In genomic region chrX:147916375-147916968, GRCh38 we compare ENCODE assay signal across 16 cellular contexts. TPM values are rescaled to one million over a fixed set of nuclear protein-coding genes. Genes with fewer than 3 reads are reported as not detected.
A peak's percentile ranks its signal among the peaks of the same experiment; 100 is the strongest.
DNase-seq lines count a peak whose midpoint lies in the region; ATAC-seq and TF ChIP-seq lines count a peak whose summit lies in the region.
"Had no signal": no experiment of that assay in that cellular context is flagged by ENCODE, and none has a peak within 500 bp of the region (broad histone marks: within the 10 kb centered on the region; RNA-seq: fewer than 3 reads in every experiment).

No MANE protein-coding gene starts in this region.

- H3K79me2 ChIP-seq in Karpas-422 (ENCODE audit: low read length) (peaks cover 93% of the 10 kb centered on the region), OCI-LY7 (ENCODE audit: insufficient read depth, low read depth, low read length) (peaks cover 89% of the 10 kb centered on the region)

- H3K4me2 ChIP-seq in Karpas-422 (ENCODE audit: low read depth, low read length, poor library complexity, severe bottlenecking) (peak overlapping the region; percentile 10), OCI-LY7 (ENCODE audit: low read length) (no peak overlapping the region)

- H4K20me1 ChIP-seq in Karpas-422 (ENCODE audit: insufficient read depth, low read depth, low read length) (no peaks in the 10 kb centered on the region), OCI-LY7 (ENCODE audit: insufficient read depth, low read length) (peaks cover 40% of the 10 kb centered on the region)

- peak overlapping the region; percentile 90 for H3K27ac Mint-ChIP-seq in activated naive CD4-positive, alpha-beta T cell treated with anti-CD3 and anti-CD28 coated beads for 36 hours
- H3K27ac Mint-ChIP-seq in endodermal cell, result peak overlapping the region; percentile 47
- peak overlapping the region; percentile 85 for H3K27ac Mint-ChIP-seq in stimulated activated effector memory CD8-positive, alpha-beta T cell treated with anti-CD3 and anti-CD28 coated beads, Interleukin-12 subunit alpha, Interleukin-12 subunit beta, amount 100 ng/mL, for 72 hours

- intact Hi-C loops in activated naive CD4-positive, alpha-beta T cell treated with anti-CD3 and anti-CD28 coated beads for 36 hours (cut with micrococcal nuclease), result loop anchor here (10.0 kb wide), 3 partner anchors 368 to 1368 kb away; no protein-coding TSS in a partner anchor
- intact Hi-C loops in OCI-LY7 (cut with micrococcal nuclease; ENCODE audit: unreplicated experiment), result no loop called here

- no peak overlapping the region for H3K27ac ChIP-seq in Karpas-422 (ENCODE audit: low read length)
- H3K27ac ChIP-seq in endodermal cell (ENCODE audit: low read depth, low read length), result no peak overlapping the region
- no peak overlapping the region for H3K27ac ChIP-seq in OCI-LY7 (ENCODE audit: low read depth, low read length, poor library complexity, severe bottlenecking)
- H3K27ac ChIP-seq: HL-60, stomach had no signal

- H3K4me3 ChIP-seq in Karpas-422 (ENCODE audit: low read length) (no peak overlapping the region), endodermal cell (ENCODE audit: low read length) (peak overlapping the region; percentile 88), OCI-LY7 (ENCODE audit: low read depth, low read length, poor library complexity, severe bottlenecking) (no peak overlapping the region)
- H3K4me3 ChIP-seq: stomach had no signal

- no peak overlapping the region for H3K4me3 Mint-ChIP-seq in activated naive CD4-positive, alpha-beta T cell treated with anti-CD3 and anti-CD28 coated beads for 36 hours
- H3K4me3 Mint-ChIP-seq in endodermal cell, result no peak overlapping the region
- peak overlapping the region; percentile 65 for H3K4me3 Mint-ChIP-seq in stimulated activated effector memory CD8-positive, alpha-beta T cell treated with anti-CD3 and anti-CD28 coated beads, Interleukin-12 subunit alpha, Interleukin-12 subunit beta, amount 100 ng/mL, for 72 hours

- 76% methylated on average over 4 of the region's 6 CpGs; no CpG with 5 or more reads in 1 of the 2 experiments for WGBS in endodermal cell (ENCODE audit: insufficient coverage in 1 of 2, insufficient read length in 1 of 2), 2 experiments

- H3K36me3 Mint-ChIP-seq in activated naive CD4-positive, alpha-beta T cell treated with anti-CD3 and anti-CD28 coated beads for 36 hours (ENCODE audit: low read depth), result no peaks in the 10 kb centered on the region
- H3K36me3 Mint-ChIP-seq in endodermal cell (ENCODE audit: low read depth), result no peaks in the 10 kb centered on the region
- peaks cover 9% of the 10 kb centered on the region for H3K36me3 Mint-ChIP-seq in stimulated activated effector memory CD8-positive, alpha-beta T cell treated with anti-CD3 and anti-CD28 coated beads, Interleukin-12 subunit alpha, Interleukin-12 subunit beta, amount 100 ng/mL, for 72 hours

- no peak overlapping the region for H2AFZ ChIP-seq in Karpas-422 (ENCODE audit: low read length)
- no peak overlapping the region for H2AFZ ChIP-seq in OCI-LY7 (ENCODE audit: low read length)

- POLR2A ChIA-PET in OCI-LY7 (lab: Charles Lee), result interaction anchor here (0.7 kb wide), 2 partner anchors 19 to 622 kb away, joined by 3 read pairs; no protein-coding TSS in a partner anchor

- no peaks in the 10 kb centered on the region for H3K36me3 ChIP-seq in Karpas-422 (ENCODE audit: insufficient read depth, low read length)
- no peaks in the 10 kb centered on the region for H3K36me3 ChIP-seq in endodermal cell (ENCODE audit: control insufficient read depth, insufficient read depth, low read length)
- peaks cover 11% of the 10 kb centered on the region; the same call in 1 of the 2 replicates for H3K36me3 ChIP-seq in OCI-LY7 (ENCODE audit: insufficient read depth, low read length)
- H3K36me3 ChIP-seq: stomach had no signal

- peaks cover 53% of the 10 kb centered on the region for H3K4me1 ChIP-seq in Karpas-422 (ENCODE audit: low read length)
- H3K4me1 ChIP-seq in endodermal cell (ENCODE audit: control insufficient read depth, insufficient read depth, low read length), result no peaks in the 10 kb centered on the region
- peaks cover 24% of the 10 kb centered on the region for H3K4me1 ChIP-seq in OCI-LY7 (ENCODE audit: insufficient read depth, low read length, poor library complexity, severe bottlenecking)

- TF ChIP-seq CTCF in endodermal cell (conservative IDR thresholded peaks at IDR 0.05) (no peak), omental fat pad (IDR thresholded peaks at IDR 0.05) (no peak), OCI-LY7 (conservative IDR thresholded peaks at IDR 0.05; ENCODE audit: low read length) (no peak)

- H3K9ac ChIP-seq in Karpas-422 (ENCODE audit: low read length), result no peak overlapping the region
- H3K9ac ChIP-seq in endodermal cell (ENCODE audit: extremely low read depth, low read length, poor library complexity, severe bottlenecking), result no peak overlapping the region

- H3K9me2 ChIP-seq in Karpas-422 (replicated peaks; ENCODE audit: insufficient read depth, low read length) (no peaks in the 10 kb centered on the region), OCI-LY7 (ENCODE audit: insufficient read depth, low read length) (no peaks in the 10 kb centered on the region)

- CTCF ChIA-PET in activated naive CD4-positive, alpha-beta T cell treated with anti-CD3 and anti-CD28 coated beads for 36 hours (lab: Charles Lee), result no interaction called here
- CTCF ChIA-PET in OCI-LY7 (lab: Charles Lee; ENCODE audit: unreplicated experiment), result no interaction called here

- ATAC-seq in stimulated activated effector memory CD8-positive, alpha-beta T cell treated with anti-CD3 and anti-CD28 coated beads, Interleukin-12 subunit alpha, Interleukin-12 subunit beta, amount 100 ng/mL, for 72 hours, result no peak
- ATAC-seq in omental fat pad (ENCODE audit: low FRiP score), result no peak
- ATAC-seq: Panc1, right cardiac atrium had no signal

- no peaks in the 10 kb centered on the region for H3K9me3 ChIP-seq in Karpas-422 (ENCODE audit: low read length)
- H3K9me3 ChIP-seq in endodermal cell (ENCODE audit: control insufficient read depth, low read length), result no peaks in the 10 kb centered on the region
- H3K9me3 ChIP-seq in OCI-LY7 (ENCODE audit: low read length), result no peaks in the 10 kb centered on the region
- H3K9me3 ChIP-seq: stomach had no signal

- H3K27me3 Mint-ChIP-seq in activated naive CD4-positive, alpha-beta T cell treated with anti-CD3 and anti-CD28 coated beads for 36 hours (ENCODE audit: low read depth), result no peaks in the 10 kb centered on the region
- H3K27me3 Mint-ChIP-seq in endodermal cell (ENCODE audit: insufficient read depth), result no peaks in the 10 kb centered on the region

- peaks cover 46% of the 10 kb centered on the region for H3K4me1 Mint-ChIP-seq in activated naive CD4-positive, alpha-beta T cell treated with anti-CD3 and anti-CD28 coated beads for 36 hours (ENCODE audit: low read depth)
- peaks cover 31% of the 10 kb centered on the region for H3K4me1 Mint-ChIP-seq in endodermal cell
- peaks cover 38% of the 10 kb centered on the region for H3K4me1 Mint-ChIP-seq in stimulated activated effector memory CD8-positive, alpha-beta T cell treated with anti-CD3 and anti-CD28 coated beads, Interleukin-12 subunit alpha, Interleukin-12 subunit beta, amount 100 ng/mL, for 72 hours

- no peak for DNase-seq in activated naive CD4-positive, alpha-beta T cell treated with anti-CD3 and anti-CD28 coated beads for 36 hours
- no peak for DNase-seq in activated naive CD4-positive, alpha-beta T cell treated with anti-CD3 and anti-CD28 coated beads, Interleukin-2, amount 50 U/mL, for 16 hours
- DNase-seq in Karpas-422 (no peak), endodermal cell (no peak), omental fat pad (ENCODE audit: low spot score) (no peak), DMS79 treated with DMSO at 0.1 percent for 48 hours (lab: John Stamatoyannopoulos, UW) (no peak), OCI-LY7 (ENCODE audit: low spot score) (no peak)
- DNase-seq in stimulated activated effector memory CD8-positive, alpha-beta T cell treated with anti-CD3 and anti-CD28 coated beads, Interleukin-12 subunit alpha, Interleukin-12 subunit beta, amount 100 ng/mL, for 72 hours (ENCODE audit: low spot score in 2 of 2), result no peak
- DNase-seq: anterior cingulate cortex, islet precursor cell, NCI-H1105, NCI-H748 treated with DMSO at 0.1 percent for 48 hours, right cardiac atrium, stomach had no signal

- no TSS peak for BruUV-seq in OCI-LY7 (replicated peaks; lab: Mats Ljungman, UMichigan)

- H3K9me3 Mint-ChIP-seq in activated naive CD4-positive, alpha-beta T cell treated with anti-CD3 and anti-CD28 coated beads for 36 hours, result no peaks in the 10 kb centered on the region
- peaks cover 39% of the 10 kb centered on the region for H3K9me3 Mint-ChIP-seq in endodermal cell
- H3K9me3 Mint-ChIP-seq in stimulated activated effector memory CD8-positive, alpha-beta T cell treated with anti-CD3 and anti-CD28 coated beads, Interleukin-12 subunit alpha, Interleukin-12 subunit beta, amount 100 ng/mL, for 72 hours, result no peaks in the 10 kb centered on the region

- no peaks in the 10 kb centered on the region for H3K27me3 ChIP-seq in Karpas-422 (ENCODE audit: low read length)
- no peaks in the 10 kb centered on the region for H3K27me3 ChIP-seq in endodermal cell (ENCODE audit: control insufficient read depth, insufficient read depth, low read length, poor library complexity, severe bottlenecking)
- H3K27me3 ChIP-seq: stomach had no signal

RNA-seq across cellular contexts. Expression of gene FMR1, which starts 4.8 kb away (rescaled TPM):
- total RNA-seq in activated naive CD4-positive, alpha-beta T cell treated with anti-CD3 and anti-CD28 coated beads for 36 hours, result 10 to 100 TPM; 24.5 to 25.7 TPM
- total RNA-seq in Karpas-422 (2014; rRNA removed; shearing (Covaris generic); ENCODE audit: low replicate concordance), result 36.5 and 36.6 TPM in 2 replicates
- 10 to 100 TPM; 55.4 to 59.1 TPM for total RNA-seq in endodermal cell
- 49.0 TPM for polyA plus RNA-seq in endodermal cell (2013, experiment 1 of 2)
- 43.7 TPM for polyA plus RNA-seq in endodermal cell (2013, experiment 2 of 2)
- total RNA-seq in omental fat pad, result 10 to 100 TPM; 25.9 to 44.5 (median 26.9) TPM
- 19.6 and 39.6 TPM in 2 replicates for total RNA-seq in OCI-LY7 (2014; rRNA removed; shearing (Covaris generic))
- 46.7 and 51.7 TPM in 2 replicates for total RNA-seq in OCI-LY7 (2022)
